ENCODE assay signal across 8 cellular contexts in the genomic region with DNA sequence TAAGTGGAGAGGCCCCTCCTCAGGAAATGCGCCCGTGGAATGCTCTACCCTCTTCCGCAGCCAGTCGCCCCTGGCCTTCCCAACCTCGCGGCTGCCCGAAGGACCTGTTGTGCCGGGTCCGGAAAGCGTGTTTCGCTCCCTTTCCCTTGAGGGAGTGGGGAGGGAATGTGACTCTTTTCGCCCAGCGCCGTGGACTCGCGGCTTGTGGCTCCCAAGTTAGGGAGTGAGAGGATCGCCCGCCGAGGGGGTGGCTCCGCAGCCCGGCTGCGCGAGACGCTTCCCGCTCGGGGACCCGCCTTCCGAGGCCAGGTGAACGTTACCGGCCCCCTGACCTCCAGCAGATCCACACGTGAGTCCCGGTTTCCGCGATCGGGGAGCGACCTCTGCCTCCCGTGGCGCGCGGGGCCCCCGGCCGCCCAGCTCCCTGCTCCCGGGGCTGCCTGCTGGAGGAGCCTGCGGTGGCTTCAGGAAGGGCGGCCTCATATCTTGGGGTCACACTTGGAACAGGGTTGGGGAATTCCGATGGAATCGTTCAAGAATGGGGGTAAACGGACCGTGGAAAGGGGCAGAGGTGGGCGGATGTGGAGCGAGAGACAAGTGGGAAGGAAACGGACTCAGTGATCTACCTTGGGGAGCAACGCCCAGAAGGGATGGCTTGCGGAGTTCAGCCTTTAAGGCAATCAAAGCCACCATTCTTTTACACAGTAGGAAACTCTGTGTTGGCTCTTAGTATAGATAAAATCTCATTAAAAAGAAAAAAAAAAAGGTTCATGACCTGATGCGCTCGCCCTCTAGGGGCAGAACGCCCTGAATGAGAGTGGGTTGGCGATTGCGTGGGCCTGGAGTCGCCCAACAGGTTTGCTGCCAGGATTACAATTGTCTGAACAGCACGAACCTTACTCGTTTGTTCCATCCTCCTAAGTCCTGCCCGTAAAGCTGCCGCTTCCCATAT. TPM values are rescaled to one million over a fixed set of nuclear protein-coding genes. Genes with fewer than 3 reads are reported as not detected.
DNase-seq lines count a peak whose midpoint lies in the region; ATAC-seq and TF ChIP-seq lines count a peak whose summit lies in the region.

No MANE protein-coding gene starts in this region.

- H3K4me3 ChIP-seq in Peyer's patch, result peak overlapping the region; percentile 39 to 77 (median 54)

- H3K27ac ChIP-seq in Peyer's patch, result peak overlapping the region; percentile 25 to 46 (median 34)
- peak overlapping the region; percentile 89 for H3K27ac ChIP-seq in caudate nucleus (ENCODE audit: low read depth, low read length)
- peak overlapping the region; percentile 66 for H3K27ac ChIP-seq in layer of hippocampus (ENCODE audit: low read depth, low read length)

- H3K27me3 ChIP-seq in Peyer's patch (no peaks in the 10 kb centered on the region), layer of hippocampus (ENCODE audit: control insufficient read depth, insufficient read depth, low read length) (no peaks in the 10 kb centered on the region)

- H3K36me3 ChIP-seq in Peyer's patch, result no peaks in the 10 kb centered on the region

- no peaks in the 10 kb centered on the region for H3K9me3 ChIP-seq in Peyer's patch

- in situ Hi-C loops in ACHN (cut with HindIII; ENCODE audit: low pct_ligation_motif_present, low pct_unique_long_range_greater_than_20kb, low sequenced_read_pairs), result no loop called here

- peak in 2 of 6 experiments; percentile 19 to 20 for TF ChIP-seq CTCF in Peyer's patch (IDR thresholded peaks at IDR 0.05)

- peaks cover 0 to 3% (median 0%) of the 10 kb centered on the region in 4 donors for H3K4me1 ChIP-seq in Peyer's patch

- DNase-seq in ACHN, result peak; percentile 60
- peak; percentile 3 for DNase-seq in GM19238 (ENCODE audit: insufficient read length, low spot score)
- peak in 2 of 3 donors; percentile 46 to 54 for DNase-seq in Peyer's patch
- DNase-seq in caudate nucleus (lab: John Stamatoyannopoulos, UW), result peak in 25 of 61 donors; percentile 3 to 59 (median 27)
- DNase-seq in stimulated activated CD8-positive, alpha-beta memory T cell treated with anti-CD3 and anti-CD28 coated beads, Interleukin-4, amount 100 ng/mL, for 48 hours, result peak; percentile 29

- ATAC-seq in GM18519 (IDR thresholded peaks at IDR 0.05; ENCODE audit: low FRiP score, unreplicated experiment) (no peak), HG03457 (IDR thresholded peaks at IDR 0.05; ENCODE audit: unreplicated experiment) (no peak)

- TF ChIP-seq POLR2A in Peyer's patch (IDR thresholded peaks at IDR 0.05), result no peak

RNA-seq across cellular contexts. Expression of a gene that starts 0.9 kb away (rescaled TPM):
- 10 to 100 TPM; 13.4 to 39.6 (median 21.2) TPM for total RNA-seq in Peyer's patch

Comparison
In these comparisons a context has a peak if more than half of its experiments do, and no peak if none do; other contexts are left out.
1. H3K27ac ChIP-seq: peak in every context shown above with its lines; median percentile 89 in caudate nucleus; 66 in layer of hippocampus; 34 in Peyer's patch.